In the genomic region with DNA sequence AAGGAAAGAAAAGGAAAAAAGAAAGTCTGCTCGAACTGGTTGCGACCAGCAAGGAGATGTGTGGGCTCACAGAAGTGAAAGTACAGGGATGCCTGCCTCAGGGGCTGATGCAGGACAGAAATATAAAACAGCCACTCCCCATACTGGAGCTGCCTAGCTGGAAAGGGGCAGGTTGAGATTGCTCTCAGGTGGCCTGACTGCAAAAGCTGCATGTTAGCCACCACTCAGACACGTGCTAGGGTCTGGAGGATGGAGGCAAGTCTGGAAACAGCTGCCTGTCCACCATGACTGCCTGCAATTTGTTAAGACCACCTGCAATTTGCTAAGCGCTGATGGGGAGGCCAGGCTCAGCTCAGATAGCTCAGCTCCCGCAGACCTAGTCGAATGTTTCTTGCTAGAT, we compare ENCODE assay signal across 1 cellular context.
A peak's percentile ranks its signal among the peaks of the same experiment; 100 is the strongest.
TF ChIP-seq lines count a peak whose summit lies in the region.

No MANE protein-coding gene starts in this region.

TF ChIP-seq in HepG2, 621 proteins besides CTCF, POLR2A, EP300 and RAD21 (continues in another document):
- no peak for TF ChIP-seq PCBP1 (IDR thresholded peaks at IDR 0.05; ENCODE audit: borderline replicate concordance, low read depth, low read length)
- TF ChIP-seq NFE2L1 (CRISPR knock-in tag; IDR thresholded peaks at IDR 0.05; ENCODE audit: borderline replicate concordance), result no peak
- no peak for TF ChIP-seq IKZF4 (CRISPR knock-in tag; IDR thresholded peaks at IDR 0.05; ENCODE audit: borderline replicate concordance, low read depth, not compliant biosample characterization)
- no peak for TF ChIP-seq ARHGAP35 (CRISPR knock-in tag; IDR thresholded peaks at IDR 0.05; ENCODE audit: borderline replicate concordance)
- peak; percentile 43; the same call in 1 of the 2 replicates for TF ChIP-seq HES4 (CRISPR knock-in tag; IDR thresholded peaks at IDR 0.05; ENCODE audit: borderline replicate concordance)
- TF ChIP-seq PHF8 (CRISPR knock-in tag; IDR thresholded peaks at IDR 0.05), result no peak
- TF ChIP-seq, protein P1, sequence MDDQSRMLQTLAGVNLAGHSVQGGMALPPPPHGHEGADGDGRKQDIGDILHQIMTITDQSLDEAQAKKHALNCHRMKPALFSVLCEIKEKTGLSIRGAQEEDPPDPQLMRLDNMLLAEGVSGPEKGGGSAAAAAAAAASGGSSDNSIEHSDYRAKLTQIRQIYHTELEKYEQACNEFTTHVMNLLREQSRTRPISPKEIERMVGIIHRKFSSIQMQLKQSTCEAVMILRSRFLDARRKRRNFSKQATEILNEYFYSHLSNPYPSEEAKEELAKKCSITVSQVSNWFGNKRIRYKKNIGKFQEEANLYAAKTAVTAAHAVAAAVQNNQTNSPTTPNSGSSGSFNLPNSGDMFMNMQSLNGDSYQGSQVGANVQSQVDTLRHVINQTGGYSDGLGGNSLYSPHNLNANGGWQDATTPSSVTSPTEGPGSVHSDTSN (CRISPR knock-in tag; IDR thresholded peaks at IDR 0.05; ENCODE audit: borderline replicate concordance), result no peak
- 0 out of 2 replicates have a peak, but pooled peaks have one; percentile 23 for TF ChIP-seq ZNF30 (CRISPR knock-in tag; IDR thresholded peaks at IDR 0.05)
- TF ChIP-seq MBD4 (IDR thresholded peaks at IDR 0.05; ENCODE audit: borderline replicate concordance, low read length), result no peak
- no peak for TF ChIP-seq SOX6 (IDR thresholded peaks at IDR 0.05)
- TF ChIP-seq SOX6 (CRISPR knock-in tag; IDR thresholded peaks at IDR 0.05), result no peak
- TF ChIP-seq SRSF4 (IDR thresholded peaks at IDR 0.05; ENCODE audit: low read depth, low read length, poor library complexity, severe bottlenecking), result no peak
- TF ChIP-seq ERF (CRISPR knock-in tag; IDR thresholded peaks at IDR 0.05), result no peak
- TF ChIP-seq REPIN1 (CRISPR knock-in tag; IDR thresholded peaks at IDR 0.05; ENCODE audit: borderline replicate concordance, low read depth), result no peak
- TF ChIP-seq NKX3-1 (CRISPR knock-in tag; IDR thresholded peaks at IDR 0.05), result no peak
- no peak for TF ChIP-seq ZNF7 (CRISPR knock-in tag; IDR thresholded peaks at IDR 0.05)
- TF ChIP-seq, protein P2, sequence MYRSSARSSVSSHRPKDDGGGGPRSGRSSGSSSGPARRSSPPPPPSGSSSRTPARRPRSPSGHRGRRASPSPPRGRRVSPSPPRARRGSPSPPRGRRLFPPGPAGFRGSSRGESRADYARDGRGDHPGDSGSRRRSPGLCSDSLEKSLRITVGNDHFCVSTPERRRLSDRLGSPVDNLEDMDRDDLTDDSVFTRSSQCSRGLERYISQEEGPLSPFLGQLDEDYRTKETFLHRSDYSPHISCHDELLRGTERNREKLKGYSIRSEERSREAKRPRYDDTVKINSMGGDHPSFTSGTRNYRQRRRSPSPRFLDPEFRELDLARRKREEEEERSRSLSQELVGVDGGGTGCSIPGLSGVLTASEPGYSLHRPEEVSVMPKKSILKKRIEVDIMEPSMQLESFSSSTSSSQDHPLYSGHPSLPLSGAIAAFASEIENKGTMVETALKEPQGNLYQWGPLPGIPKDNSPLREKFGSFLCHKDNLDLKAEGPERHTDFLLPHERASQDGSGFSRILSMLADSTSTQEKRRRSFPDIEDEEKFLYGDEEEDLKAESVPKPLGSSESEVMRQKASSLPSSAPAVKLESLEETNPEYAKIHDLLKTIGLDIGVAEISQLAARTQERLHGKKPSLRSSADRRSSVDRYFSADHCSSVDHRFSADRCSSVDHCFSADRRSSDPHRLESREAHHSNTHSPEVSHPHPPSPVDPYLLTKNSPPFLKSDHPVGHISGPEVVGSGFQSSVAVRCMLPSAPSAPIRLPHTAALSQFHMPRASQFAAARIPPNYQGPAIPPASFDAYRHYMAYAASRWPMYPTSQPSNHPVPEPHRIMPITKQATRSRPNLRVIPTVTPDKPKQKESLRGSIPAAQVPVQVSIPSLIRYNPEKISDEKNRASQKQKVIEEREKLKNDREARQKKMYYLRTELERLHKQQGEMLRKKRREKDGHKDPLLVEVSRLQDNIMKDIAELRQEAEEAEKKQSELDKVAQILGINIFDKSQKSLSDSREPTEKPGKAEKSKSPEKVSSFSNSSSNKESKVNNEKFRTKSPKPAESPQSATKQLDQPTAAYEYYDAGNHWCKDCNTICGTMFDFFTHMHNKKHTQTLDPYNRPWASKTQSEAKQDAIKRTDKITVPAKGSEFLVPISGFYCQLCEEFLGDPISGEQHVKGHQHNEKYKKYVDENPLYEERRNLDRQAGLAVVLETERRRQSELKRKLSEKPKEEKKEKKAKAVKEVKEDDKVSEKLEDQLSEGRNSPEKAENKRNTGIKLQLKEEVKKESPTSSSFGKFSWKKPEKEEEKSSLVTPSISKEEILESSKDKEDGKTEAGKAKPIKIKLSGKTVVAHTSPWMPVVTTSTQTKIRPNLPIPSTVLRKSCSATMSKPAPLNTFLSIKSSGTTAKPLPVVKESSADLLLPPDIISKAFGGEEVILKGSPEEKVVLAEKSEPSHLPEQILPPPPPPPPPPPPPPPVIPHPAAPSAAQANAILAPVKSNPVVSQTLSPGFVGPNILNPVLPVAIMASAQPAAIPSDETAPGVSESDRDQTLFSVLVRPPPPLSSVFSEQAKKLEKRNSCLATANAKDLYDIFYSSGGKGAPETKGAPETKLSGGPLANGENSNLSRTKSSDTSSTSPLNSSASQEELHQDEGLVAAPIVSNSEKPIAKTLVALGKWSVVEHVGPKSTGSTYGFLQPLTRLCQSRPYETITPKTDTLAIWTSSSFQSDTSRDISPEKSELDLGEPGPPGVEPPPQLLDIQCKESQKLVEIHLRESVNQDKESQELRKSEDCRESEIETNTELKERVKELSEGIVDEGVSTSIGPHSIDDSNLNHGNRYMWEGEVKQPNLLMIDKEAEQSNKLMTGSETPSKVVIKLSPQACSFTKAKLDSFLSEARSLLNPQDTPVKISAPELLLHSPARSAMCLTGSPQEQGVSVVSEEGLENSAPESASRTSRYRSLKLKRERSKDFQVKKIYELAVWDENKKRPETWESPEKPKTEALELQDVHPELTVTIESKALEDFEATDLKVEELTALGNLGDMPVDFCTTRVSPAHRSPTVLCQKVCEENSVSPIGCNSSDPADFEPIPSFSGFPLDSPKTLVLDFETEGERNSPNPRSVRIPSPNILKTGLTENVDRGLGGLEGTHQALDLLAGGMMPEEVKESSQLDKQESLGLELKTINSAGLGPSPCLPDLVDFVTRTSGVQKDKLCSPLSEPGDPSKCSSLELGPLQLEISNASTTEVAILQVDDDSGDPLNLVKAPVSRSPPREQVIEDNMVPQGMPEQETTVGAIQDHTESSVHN (CRISPR knock-in tag; IDR thresholded peaks at IDR 0.05), result no peak
- TF ChIP-seq ZNF589 (CRISPR knock-in tag; conservative IDR thresholded peaks at IDR 0.05), result no peak
- TF ChIP-seq SMARCE1 (IDR thresholded peaks at IDR 0.05; ENCODE audit: borderline replicate concordance), result no peak
- TF ChIP-seq, protein P3, sequence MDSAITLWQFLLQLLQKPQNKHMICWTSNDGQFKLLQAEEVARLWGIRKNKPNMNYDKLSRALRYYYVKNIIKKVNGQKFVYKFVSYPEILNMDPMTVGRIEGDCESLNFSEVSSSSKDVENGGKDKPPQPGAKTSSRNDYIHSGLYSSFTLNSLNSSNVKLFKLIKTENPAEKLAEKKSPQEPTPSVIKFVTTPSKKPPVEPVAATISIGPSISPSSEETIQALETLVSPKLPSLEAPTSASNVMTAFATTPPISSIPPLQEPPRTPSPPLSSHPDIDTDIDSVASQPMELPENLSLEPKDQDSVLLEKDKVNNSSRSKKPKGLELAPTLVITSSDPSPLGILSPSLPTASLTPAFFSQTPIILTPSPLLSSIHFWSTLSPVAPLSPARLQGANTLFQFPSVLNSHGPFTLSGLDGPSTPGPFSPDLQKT (CRISPR knock-in tag; IDR thresholded peaks at IDR 0.05; ENCODE audit: borderline replicate concordance), result no peak
- TF ChIP-seq, protein P4, sequence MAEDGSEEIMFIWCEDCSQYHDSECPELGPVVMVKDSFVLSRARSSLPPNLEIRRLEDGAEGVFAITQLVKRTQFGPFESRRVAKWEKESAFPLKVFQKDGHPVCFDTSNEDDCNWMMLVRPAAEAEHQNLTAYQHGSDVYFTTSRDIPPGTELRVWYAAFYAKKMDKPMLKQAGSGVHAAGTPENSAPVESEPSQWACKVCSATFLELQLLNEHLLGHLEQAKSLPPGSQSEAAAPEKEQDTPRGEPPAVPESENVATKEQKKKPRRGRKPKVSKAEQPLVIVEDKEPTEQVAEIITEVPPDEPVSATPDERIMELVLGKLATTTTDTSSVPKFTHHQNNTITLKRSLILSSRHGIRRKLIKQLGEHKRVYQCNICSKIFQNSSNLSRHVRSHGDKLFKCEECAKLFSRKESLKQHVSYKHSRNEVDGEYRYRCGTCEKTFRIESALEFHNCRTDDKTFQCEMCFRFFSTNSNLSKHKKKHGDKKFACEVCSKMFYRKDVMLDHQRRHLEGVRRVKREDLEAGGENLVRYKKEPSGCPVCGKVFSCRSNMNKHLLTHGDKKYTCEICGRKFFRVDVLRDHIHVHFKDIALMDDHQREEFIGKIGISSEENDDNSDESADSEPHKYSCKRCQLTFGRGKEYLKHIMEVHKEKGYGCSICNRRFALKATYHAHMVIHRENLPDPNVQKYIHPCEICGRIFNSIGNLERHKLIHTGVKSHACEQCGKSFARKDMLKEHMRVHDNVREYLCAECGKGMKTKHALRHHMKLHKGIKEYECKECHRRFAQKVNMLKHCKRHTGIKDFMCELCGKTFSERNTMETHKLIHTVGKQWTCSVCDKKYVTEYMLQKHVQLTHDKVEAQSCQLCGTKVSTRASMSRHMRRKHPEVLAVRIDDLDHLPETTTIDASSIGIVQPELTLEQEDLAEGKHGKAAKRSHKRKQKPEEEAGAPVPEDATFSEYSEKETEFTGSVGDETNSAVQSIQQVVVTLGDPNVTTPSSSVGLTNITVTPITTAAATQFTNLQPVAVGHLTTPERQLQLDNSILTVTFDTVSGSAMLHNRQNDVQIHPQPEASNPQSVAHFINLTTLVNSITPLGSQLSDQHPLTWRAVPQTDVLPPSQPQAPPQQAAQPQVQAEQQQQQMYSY (CRISPR knock-in tag; IDR thresholded peaks at IDR 0.05), result no peak
- TF ChIP-seq PHF20 (CRISPR knock-in tag; IDR thresholded peaks at IDR 0.05), result peak; percentile 31; the same call in 1 of the 2 replicates
- no peak for TF ChIP-seq ZNF251 (CRISPR knock-in tag; IDR thresholded peaks at IDR 0.05)
- TF ChIP-seq, protein P5, sequence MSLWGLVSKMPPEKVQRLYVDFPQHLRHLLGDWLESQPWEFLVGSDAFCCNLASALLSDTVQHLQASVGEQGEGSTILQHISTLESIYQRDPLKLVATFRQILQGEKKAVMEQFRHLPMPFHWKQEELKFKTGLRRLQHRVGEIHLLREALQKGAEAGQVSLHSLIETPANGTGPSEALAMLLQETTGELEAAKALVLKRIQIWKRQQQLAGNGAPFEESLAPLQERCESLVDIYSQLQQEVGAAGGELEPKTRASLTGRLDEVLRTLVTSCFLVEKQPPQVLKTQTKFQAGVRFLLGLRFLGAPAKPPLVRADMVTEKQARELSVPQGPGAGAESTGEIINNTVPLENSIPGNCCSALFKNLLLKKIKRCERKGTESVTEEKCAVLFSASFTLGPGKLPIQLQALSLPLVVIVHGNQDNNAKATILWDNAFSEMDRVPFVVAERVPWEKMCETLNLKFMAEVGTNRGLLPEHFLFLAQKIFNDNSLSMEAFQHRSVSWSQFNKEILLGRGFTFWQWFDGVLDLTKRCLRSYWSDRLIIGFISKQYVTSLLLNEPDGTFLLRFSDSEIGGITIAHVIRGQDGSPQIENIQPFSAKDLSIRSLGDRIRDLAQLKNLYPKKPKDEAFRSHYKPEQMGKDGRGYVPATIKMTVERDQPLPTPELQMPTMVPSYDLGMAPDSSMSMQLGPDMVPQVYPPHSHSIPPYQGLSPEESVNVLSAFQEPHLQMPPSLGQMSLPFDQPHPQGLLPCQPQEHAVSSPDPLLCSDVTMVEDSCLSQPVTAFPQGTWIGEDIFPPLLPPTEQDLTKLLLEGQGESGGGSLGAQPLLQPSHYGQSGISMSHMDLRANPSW (CRISPR knock-in tag; IDR thresholded peaks at IDR 0.05; ENCODE audit: borderline replicate concordance), result 0 out of 2 replicates have a peak, but pooled peaks have one; percentile 0
- 0 out of 2 replicates have a peak, but pooled peaks have one; percentile 62 for TF ChIP-seq ZNF446 (CRISPR knock-in tag; IDR thresholded peaks at IDR 0.05)
- no peak for TF ChIP-seq FOXA3 (CRISPR knock-in tag; IDR thresholded peaks at IDR 0.05)
- no peak for TF ChIP-seq ZSCAN21 (CRISPR knock-in tag; IDR thresholded peaks at IDR 0.05; ENCODE audit: borderline replicate concordance)
- TF ChIP-seq, protein P6, sequence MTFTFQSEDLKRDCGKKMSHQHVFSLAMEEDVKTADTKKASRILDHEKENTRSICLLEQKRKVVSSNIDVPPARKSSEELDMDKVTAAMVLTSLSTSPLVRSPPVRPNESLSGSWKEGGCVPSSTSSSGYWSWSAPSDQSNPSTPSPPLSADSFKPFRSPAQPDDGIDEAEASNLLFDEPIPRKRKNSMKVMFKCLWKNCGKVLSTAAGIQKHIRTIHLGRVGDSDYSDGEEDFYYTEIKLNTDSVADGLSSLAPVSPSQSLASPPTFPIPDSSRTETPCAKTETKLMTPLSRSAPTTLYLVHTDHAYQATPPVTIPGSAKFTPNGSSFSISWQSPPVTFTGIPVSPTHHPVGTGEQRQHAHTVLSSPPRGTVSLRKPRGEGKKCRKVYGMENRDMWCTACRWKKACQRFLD (CRISPR knock-in tag; IDR thresholded peaks at IDR 0.05; ENCODE audit: borderline replicate concordance), result no peak
